ENCODE assay signal across 8 cellular contexts in genomic region chr7:73738612-73739386, GRCh38. TPM values are rescaled to one million over a fixed set of nuclear protein-coding genes. Genes with fewer than 3 reads are reported as not detected.
DNase-seq lines count a peak whose midpoint lies in the region; ATAC-seq and TF ChIP-seq lines count a peak whose summit lies in the region.

TSS of gene ABHD11 (minus strand) at chr7:73738802. CDS start at chr7:73738770, 32 bp downstream.

- peak within 1 kb of the TSS; percentile 98 for H3K27ac Mint-ChIP-seq in activated T-cell treated with anti-CD3 and anti-CD28 coated beads, Interleukin-2, amount 50 U/mL, for 24 hours

- ATAC-seq in GM21723 (IDR thresholded peaks at IDR 0.05; ENCODE audit: unreplicated experiment): peak; percentile 76

- H3K4me1 ChIP-seq in mucosa of stomach (ENCODE audit: control insufficient read depth, insufficient read depth, low read length): peaks cover 66% of the 10 kb centered on the region

- H3K36me3 Mint-ChIP-seq in activated T-cell treated with anti-CD3 and anti-CD28 coated beads, Interleukin-2, amount 50 U/mL, for 24 hours (ENCODE audit: low read depth): peaks cover 30% of the 10 kb centered on the region

- DNase-seq in DMS53 (lab: John Stamatoyannopoulos, UW) (peak; percentile 100), KG1 (lab: John Stamatoyannopoulos, UW) (peak; percentile 64), erythroblast (lab: John Stamatoyannopoulos, UW) (peak; percentile 97 to 99)
- DNase-seq in activated T-cell treated with anti-CD3 and anti-CD28 coated beads, Interleukin-2, amount 50 U/mL, for 24 hours: peak; percentile 100
- peak; percentile 100 for DNase-seq in stimulated activated CD8-positive, alpha-beta memory T cell treated with anti-CD3 and anti-CD28 coated beads, Interleukin-4, amount 100 ng/mL, for 48 hours

- peak; percentile 85 for TF ChIP-seq POLR2A in erythroblast (IDR thresholded peaks at IDR 0.05; ENCODE audit: low read length)

- H3K4me3 Mint-ChIP-seq in activated T-cell treated with anti-CD3 and anti-CD28 coated beads, Interleukin-2, amount 50 U/mL, for 24 hours: peak within 1 kb of the TSS; percentile 93

- H3K36me3 ChIP-seq in mucosa of stomach (ENCODE audit: control insufficient read depth, insufficient read depth, low read length): peaks cover 7% of the 10 kb centered on the region

- peak within 1 kb of the TSS; percentile 71 for H3K4me3 ChIP-seq in mucosa of stomach (ENCODE audit: low read length)

- H3K9me3 ChIP-seq in mucosa of stomach (ENCODE audit: control insufficient read depth, low read length): no peaks in the 10 kb centered on the region

- no peaks in the 10 kb centered on the region for H3K9me3 Mint-ChIP-seq in activated T-cell treated with anti-CD3 and anti-CD28 coated beads, Interleukin-2, amount 50 U/mL, for 24 hours

- H3K27me3 Mint-ChIP-seq in activated T-cell treated with anti-CD3 and anti-CD28 coated beads, Interleukin-2, amount 50 U/mL, for 24 hours: no peaks in the 10 kb centered on the region

- no peaks in the 10 kb centered on the region for H3K27me3 ChIP-seq in mucosa of stomach (ENCODE audit: control insufficient read depth, insufficient read depth, low read length)

- peak within 1 kb of the TSS; percentile 99 for H3K9ac ChIP-seq in mucosa of stomach (ENCODE audit: low read length)

- H3K4me1 Mint-ChIP-seq in activated T-cell treated with anti-CD3 and anti-CD28 coated beads, Interleukin-2, amount 50 U/mL, for 24 hours (ENCODE audit: low read depth): peaks cover 23% of the 10 kb centered on the region

TF ChIP-seq in PFSK-1, 5 proteins besides CTCF, POLR2A, EP300 and RAD21:
- TF ChIP-seq SIN3A (IDR thresholded peaks at IDR 0.05; ENCODE audit: borderline replicate concordance, insufficient read depth, low read length) (no peak), REST (IDR thresholded peaks at IDR 0.05; ENCODE audit: insufficient read depth in 1 of 2, low read depth in 2 of 2, low read length in 2 of 2) (no peak; a peak in 1 of 4 replicates), TAF1 (IDR thresholded peaks at IDR 0.05; ENCODE audit: borderline replicate concordance, insufficient read depth, low read length) (no peak), POLR2AphosphoS5 (IDR thresholded peaks at IDR 0.05; ENCODE audit: low read depth, low read length) (peak; percentile 94), FOXP2 (optimal IDR thresholded peaks at IDR 0.05; ENCODE audit: borderline replicate concordance, extremely low read depth, extremely low read length, insufficient read depth) (peak; percentile 85)
TF ChIP-seq in PFSK-1: peak in this region for 2.

RNA-seq across cellular contexts. Expression of gene ABHD11, which starts in this region (rescaled TPM):
- polyA plus RNA-seq in PFSK-1 (2012; ENCODE audit: insufficient read length, low read depth): 27.4 TPM

Comparison
In these comparisons a context has a peak if more than half of its experiments do, and no peak if none do; other contexts are left out.
1. Peak in every context shown above with its lines: DNase-seq, ATAC-seq and H3K4me3 ChIP-seq.